Comparison of ENCODE assay signal across 8 cellular contexts in the genomic region with DNA sequence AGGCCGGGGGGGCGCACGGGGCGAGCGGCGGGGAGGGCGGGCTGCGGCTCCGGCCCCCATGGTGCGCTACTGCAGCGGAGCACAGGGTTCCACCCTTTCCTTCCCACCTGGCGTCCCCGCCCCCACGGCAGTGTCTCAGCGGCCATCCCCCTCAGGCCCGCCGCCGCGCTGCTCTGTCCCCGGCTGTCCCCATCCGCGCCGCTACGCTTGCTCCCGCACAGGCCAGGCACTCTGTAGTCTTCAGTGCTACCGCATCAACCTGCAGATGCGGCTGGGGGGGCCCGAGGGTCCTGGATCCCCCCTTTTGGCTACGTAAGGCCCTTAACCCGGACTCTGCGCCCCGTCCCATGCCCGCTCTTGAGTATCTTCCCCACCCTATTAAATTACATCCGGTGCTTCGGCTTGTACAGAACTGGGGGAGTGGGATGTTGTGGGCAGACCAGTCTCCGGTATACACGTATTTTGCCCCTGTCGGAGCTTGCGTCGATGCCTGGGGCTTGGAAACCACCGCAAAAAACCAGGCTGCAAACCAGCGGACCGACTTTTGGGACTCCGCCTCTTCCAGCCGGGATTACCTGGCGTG. TPM values are rescaled to one million over a fixed set of nuclear protein-coding genes. Genes with fewer than 3 reads are reported as not detected.
DNase-seq lines count a peak whose midpoint lies in the region; ATAC-seq, FAIRE-seq and TF ChIP-seq lines count a peak whose summit lies in the region.

No MANE protein-coding gene starts in this region.

- ATAC-seq in GM19397 (IDR thresholded peaks at IDR 0.05; ENCODE audit: unreplicated experiment): peak; percentile 37
- peak; percentile 15 for ATAC-seq in HG03565 (IDR thresholded peaks at IDR 0.05; ENCODE audit: unreplicated experiment)

- DNase-seq in CD1c-positive myeloid dendritic cell (ENCODE audit: extremely low spot score): peak; percentile 60
- DNase-seq in SJCRH30: peak; percentile 76 to 78
- peak; percentile 67 for DNase-seq in left ventricle myocardium inferior
- DNase-seq in skeletal muscle cell (ENCODE audit: low read depth): no peak
- DNase-seq in D721Med (ENCODE audit: insufficient read length, low spot score): no peak

- TF ChIP-seq CTCF in left ventricle myocardium inferior (IDR thresholded peaks at IDR 0.05; ENCODE audit: borderline replicate concordance) (no peak), D721Med (IDR thresholded peaks at IDR 0.05; ENCODE audit: insufficient read depth, missing control alignments) (no peak)

- H3K36me3 Mint-ChIP-seq in activated naive CD4-positive, alpha-beta T cell treated with anti-CD3 and anti-CD28 coated beads, Interleukin-2, amount 50 U/mL, for 24 hours: peaks cover 15% of the 10 kb centered on the region

- H3K27me3 ChIP-seq in SJCRH30 (no peaks in the 10 kb centered on the region), left ventricle myocardium inferior (ENCODE audit: low read depth) (no peaks in the 10 kb centered on the region)

- H3K4me1 Mint-ChIP-seq in activated naive CD4-positive, alpha-beta T cell treated with anti-CD3 and anti-CD28 coated beads, Interleukin-2, amount 50 U/mL, for 24 hours: peaks cover 64% of the 10 kb centered on the region

- peak overlapping the region; percentile 99 for H3K4me3 Mint-ChIP-seq in activated naive CD4-positive, alpha-beta T cell treated with anti-CD3 and anti-CD28 coated beads, Interleukin-2, amount 50 U/mL, for 24 hours

- H3K36me3 ChIP-seq in SJCRH30: peaks cover under 1% of the 10 kb centered on the region; the same call in 1 of the 2 replicates
- peaks cover 16% of the 10 kb centered on the region for H3K36me3 ChIP-seq in left ventricle myocardium inferior

- peak overlapping the region; percentile 92 for H3K27ac Mint-ChIP-seq in activated naive CD4-positive, alpha-beta T cell treated with anti-CD3 and anti-CD28 coated beads, Interleukin-2, amount 50 U/mL, for 24 hours

- intact Hi-C loops in left ventricle myocardium inferior (cut with micrococcal nuclease): no loop called here

- H3K9me3 ChIP-seq in SJCRH30 (replicated peaks): no peaks in the 10 kb centered on the region
- no peaks in the 10 kb centered on the region for H3K9me3 ChIP-seq in left ventricle myocardium inferior (replicated peaks)

- H3K27me3 Mint-ChIP-seq in activated naive CD4-positive, alpha-beta T cell treated with anti-CD3 and anti-CD28 coated beads, Interleukin-2, amount 50 U/mL, for 24 hours: no peaks in the 10 kb centered on the region

- H3K9me3 Mint-ChIP-seq in activated naive CD4-positive, alpha-beta T cell treated with anti-CD3 and anti-CD28 coated beads, Interleukin-2, amount 50 U/mL, for 24 hours: no peaks in the 10 kb centered on the region

- H3K4me3 ChIP-seq in SJCRH30 (peak overlapping the region; percentile 68), left ventricle myocardium inferior (peak overlapping the region; percentile 87), skeletal muscle cell (ENCODE audit: low read depth, low read length) (peak overlapping the region; percentile 98)

- H3K27ac ChIP-seq in SJCRH30 (peak overlapping the region; percentile 65), left ventricle myocardium inferior (replicated peaks) (peak overlapping the region; percentile 98)

- H3K4me1 ChIP-seq in SJCRH30 (peaks cover 7% of the 10 kb centered on the region), left ventricle myocardium inferior (peaks cover 45% of the 10 kb centered on the region)

- no peak for FAIRE-seq in D721Med (lab: Jason Lieb, UNC)

RNA-seq across cellular contexts. Expression of gene WBP1, which starts 0.6 kb away (rescaled TPM):
- total RNA-seq in SJCRH30 (2014; rRNA removed; shearing (Covaris generic)): 40.7 and 40.8 TPM in 2 replicates
- total RNA-seq in left ventricle myocardium inferior: 46.1 TPM

RNA-seq across cellular contexts. Expression of gene INO80B, which starts 2.8 kb away (rescaled TPM):
- 9.0 and 14.2 TPM in 2 replicates for total RNA-seq in SJCRH30 (2014; rRNA removed; shearing (Covaris generic))
- 19.3 TPM for total RNA-seq in left ventricle myocardium inferior

RNA-seq across cellular contexts. Expression of gene MOGS, which starts 7.5 kb away (rescaled TPM):
- 51.7 and 52.8 TPM in 2 replicates for total RNA-seq in SJCRH30 (2014; rRNA removed; shearing (Covaris generic))
- 19.5 TPM for total RNA-seq in left ventricle myocardium inferior

RNA-seq across cellular contexts. Expression of gene MRPL53, which starts 14.8 kb away (rescaled TPM):
- 49.6 and 62.0 TPM in 2 replicates for total RNA-seq in SJCRH30 (2014; rRNA removed; shearing (Covaris generic))
- total RNA-seq in left ventricle myocardium inferior: 176 TPM

RNA-seq across cellular contexts. Expression of gene RTKN, which starts 15.9 kb away (rescaled TPM):
- total RNA-seq in SJCRH30 (2014; rRNA removed; shearing (Covaris generic)): 47.4 and 50.4 TPM in 2 replicates
- total RNA-seq in left ventricle myocardium inferior: 14.0 TPM

Comparison
In these comparisons a context has a peak if more than half of its experiments do, and no peak if none do; other contexts are left out.
1. DNase-seq: peak in CD1c-positive myeloid dendritic cell (single experiment), SJCRH30 (2 of 2) and left ventricle myocardium inferior (single experiment); none in skeletal muscle cell (single experiment) and D721Med (single experiment).
2. Peak in every context shown above with its lines, with median percentiles within 50 percentile points of each other: H3K4me3 ChIP-seq.